Comparison of ENCODE assay signal across 1 cellular context in genomic region chr12:15662303-15662980, GRCh38.
TF ChIP-seq lines count a peak whose summit lies in the region.

No MANE protein-coding gene starts in this region.

TF ChIP-seq in A549, 52 proteins besides CTCF, POLR2A, EP300 and RAD21 (continued from another document):
- TF ChIP-seq REST (IDR thresholded peaks at IDR 0.05) = no peak
- TF ChIP-seq CEBPB (IDR thresholded peaks at IDR 0.05) = peak in 1 of 2 experiments; percentile 55; a peak in 1 of 4 replicates
- TF ChIP-seq CBX2 (IDR thresholded peaks at IDR 0.05; ENCODE audit: borderline replicate concordance, low read depth) = no peak
- TF ChIP-seq ATOH8 (CRISPR knock-in tag; IDR thresholded peaks at IDR 0.05; ENCODE audit: low read depth) = no peak
- TF ChIP-seq EHMT2 (IDR thresholded peaks at IDR 0.05; ENCODE audit: low read depth) = no peak
- peak; percentile 35; the same call in 1 of the 2 replicates for TF ChIP-seq GATA3 (IDR thresholded peaks at IDR 0.05; ENCODE audit: borderline replicate concordance)
- peak; percentile 76 for TF ChIP-seq MAFK (IDR thresholded peaks at IDR 0.05; ENCODE audit: partially characterized antibody)
- TF ChIP-seq ELK1 (IDR thresholded peaks at IDR 0.05; ENCODE audit: low read depth, low read length) = no peak
- TF ChIP-seq BCL3 (IDR thresholded peaks at IDR 0.05) = peak; percentile 58; the same call in 1 of the 3 replicates
- no peak for TF ChIP-seq ZC3H11A (IDR thresholded peaks at IDR 0.05)
- peak; percentile 93 for TF ChIP-seq JUNB (IDR thresholded peaks at IDR 0.05)
- TF ChIP-seq FOSB (CRISPR knock-in tag; IDR thresholded peaks at IDR 0.05) = no peak
- TF ChIP-seq RCOR1 (IDR thresholded peaks at IDR 0.05; ENCODE audit: low read depth, low read length) = no peak
- TF ChIP-seq ZFP36 (IDR thresholded peaks at IDR 0.05; ENCODE audit: borderline replicate concordance, partially characterized antibody) = no peak
